ENCODE assay signal across 10 cellular contexts in genomic region chr10:132616170-132616994, GRCh38.
DNase-seq lines count a peak whose midpoint lies in the region; ATAC-seq, FAIRE-seq and TF ChIP-seq lines count a peak whose summit lies in the region.
"Had no signal": no experiment of that assay in that cellular context is flagged by ENCODE, and none has a peak within 500 bp of the region (broad histone marks: within the 10 kb centered on the region; RNA-seq: fewer than 3 reads in every experiment).

No MANE protein-coding gene starts in this region.

- in situ Hi-C loops in HepG2 (cut with HindIII; ENCODE audit: extremely low pct_ligation_motif_present, low pct_unique_long_range_greater_than_20kb) = no loop called here

- intact Hi-C loops in HepG2 (cut with micrococcal nuclease; ENCODE audit: unreplicated experiment) = no loop called here

- H3K9ac ChIP-seq in HepG2 (ENCODE audit: insufficient read depth, low read depth, low read length) = no peak overlapping the region

- no peak overlapping the region for H3K4me2 ChIP-seq in HepG2 (ENCODE audit: low read depth, low read length)

- 96% methylated on average over 26 of the region's 30 CpGs for WGBS in HepG2 (ENCODE audit: low lambda C conversion rate)

- H2AFZ ChIP-seq in HepG2 (ENCODE audit: low read length) = no peak overlapping the region

- TF ChIP-seq EP300 in HepG2 (IDR thresholded peaks at IDR 0.05; ENCODE audit: low read depth in 2 of 2, low read length in 2 of 2) (no peak), HepG2 (CRISPR knock-in tag; IDR thresholded peaks at IDR 0.05; ENCODE audit: borderline replicate concordance) (no peak)

- H3K27ac ChIP-seq in Peyer's patch (no peak overlapping the region), HepG2 (ENCODE audit: extremely low read length, insufficient read depth, low read length) (no peak overlapping the region)

- no peak for ATAC-seq in HepG2
- ATAC-seq in GM21528 (IDR thresholded peaks at IDR 0.05; ENCODE audit: low FRiP score, unreplicated experiment) = no peak

- H3K4me1 ChIP-seq in Peyer's patch = peaks cover 0 to 9% (median 0%) of the 10 kb centered on the region in 4 donors
- no peaks in the 10 kb centered on the region for H3K4me1 ChIP-seq in HepG2 (ENCODE audit: insufficient read depth, low read length)

- no peaks in the 10 kb centered on the region for H3K79me2 ChIP-seq in HepG2 (ENCODE audit: insufficient read depth, low read length)

- no peaks in the 10 kb centered on the region for H4K20me1 ChIP-seq in HepG2 (ENCODE audit: insufficient read depth, low read length)

- peaks cover 0 to 9% (median 0%) of the 10 kb centered on the region in 3 donors for H3K36me3 ChIP-seq in Peyer's patch
- no peaks in the 10 kb centered on the region for H3K36me3 ChIP-seq in HepG2 (replicated peaks in 1 of 2; ENCODE audit: control insufficient read depth in 1 of 2, insufficient read depth in 2 of 2, low read length in 2 of 2)

- TF ChIP-seq POLR2A in Peyer's patch (IDR thresholded peaks at IDR 0.05) = no peak
- TF ChIP-seq POLR2A in HepG2 (IDR thresholded peaks at IDR 0.05; ENCODE audit: insufficient read depth in 1 of 2, low read depth in 2 of 2, low read length in 2 of 2) = no peak

- FAIRE-seq in HepG2 (lab: Jason Lieb, UNC) (no peak), RCC 7860 (lab: Jason Lieb, UNC) (no peak)
- FAIRE-seq: endometrium had no signal

- H3K27me3 ChIP-seq in Peyer's patch (no peaks in the 10 kb centered on the region), HepG2 (ENCODE audit: control insufficient read depth in 1 of 2, insufficient read depth in 2 of 2, low read length in 2 of 2) (no peaks in the 10 kb centered on the region)

- H3K9me3 ChIP-seq in Peyer's patch = peaks cover 0 to 14% (median 5%) of the 10 kb centered on the region in 4 donors
- peaks cover 16% of the 10 kb centered on the region for H3K9me3 ChIP-seq in HepG2 (ENCODE audit: low read length)

- H3K4me3 ChIP-seq in Peyer's patch = no peak overlapping the region
- no peak overlapping the region for H3K4me3 ChIP-seq in HepG2 (replicated peaks in 1 of 3; ENCODE audit: insufficient read depth in 1 of 3, low read depth in 2 of 3, low read length in 3 of 3)

- DNase-seq in Peyer's patch = peak in 2 of 3 donors; percentile 34 to 50
- DNase-seq in activated T-cell treated with anti-CD3 and anti-CD28 coated beads, Interleukin-2, amount 50 U/mL, for 1 hour = peak; percentile 66
- DNase-seq in HepG2 (ENCODE audit: low spot score) = no peak
- DNase-seq in stimulated activated CD8-positive, alpha-beta memory T cell treated with anti-CD3 and anti-CD28 coated beads, Interleukin-2, amount 100 ng/mL, for 48 hours (ENCODE audit: low read depth in 2 of 2) = peak; percentile 61 to 67
- no peak for DNase-seq in RCC 7860 (ENCODE audit: low spot score)
- no peak for DNase-seq in NCI-H2107 treated with DMSO at 0.1 percent for 48 hours (lab: John Stamatoyannopoulos, UW; ENCODE audit: unreplicated experiment)
- no peak for DNase-seq in SIG-M5 (lab: John Stamatoyannopoulos, UW)
- DNase-seq: NCI-H2171 had no signal

- POLR2A ChIA-PET in HepG2 (lab: Yijun Ruan, JAX) = no interaction called here

- no peak for TF ChIP-seq RAD21 in HepG2 (CRISPR knock-in tag; IDR thresholded peaks at IDR 0.05)

- BruUV-seq in HepG2 (replicated peaks; lab: Mats Ljungman, UMichigan) = no TSS peak

- CTCF ChIA-PET in HepG2 (lab: Yijun Ruan, JAX; ENCODE audit: low intra/inter-chr PET ratio, low total read pairs) = no interaction called here

- TF ChIP-seq CTCF in Peyer's patch (IDR thresholded peaks at IDR 0.05) (no peak), HepG2 (CRISPR knock-in tag; IDR thresholded peaks at IDR 0.05) (no peak)

TF ChIP-seq in HepG2, 621 proteins besides CTCF, POLR2A, EP300 and RAD21:
- no peak for TF ChIP-seq BORCS8-MEF2B (CRISPR knock-in tag; IDR thresholded peaks at IDR 0.05)
- TF ChIP-seq ZNF780A (CRISPR knock-in tag; IDR thresholded peaks at IDR 0.05) = no peak
- TF ChIP-seq TRIM22 (IDR thresholded peaks at IDR 0.05) = 0 out of 2 replicates have a peak, but pooled peaks have one; percentile 70
- TF ChIP-seq IKZF1 (IDR thresholded peaks at IDR 0.05) = 0 out of 2 replicates have a peak, but pooled peaks have one; percentile 36
- no peak for TF ChIP-seq PRMT3 (CRISPR knock-in tag; IDR thresholded peaks at IDR 0.05; ENCODE audit: borderline replicate concordance, low read depth)
- TF ChIP-seq SP1 (IDR thresholded peaks at IDR 0.05) = 0 out of 2 replicates have a peak, but pooled peaks have one; percentile 11
- TF ChIP-seq SP1 (CRISPR knock-in tag; IDR thresholded peaks at IDR 0.05) = no peak
- TF ChIP-seq ATF7 (IDR thresholded peaks at IDR 0.05) = no peak
- TF ChIP-seq ATF7 (CRISPR knock-in tag; IDR thresholded peaks at IDR 0.05) = no peak
- TF ChIP-seq CREB1 (IDR thresholded peaks at IDR 0.05) = peak; percentile 57; the same call in 1 of the 2 replicates
- TF ChIP-seq CREB1 (CRISPR knock-in tag; IDR thresholded peaks at IDR 0.05) = no peak
- TF ChIP-seq NONO (IDR thresholded peaks at IDR 0.05) = 0 out of 2 replicates have a peak, but pooled peaks have one; percentile 64
- TF ChIP-seq NONO (CRISPR knock-in tag; conservative IDR thresholded peaks at IDR 0.05) = no peak
- TF ChIP-seq KDM5A (IDR thresholded peaks at IDR 0.05; ENCODE audit: borderline replicate concordance, low read length) = no peak
- TF ChIP-seq ZNF687 (CRISPR knock-in tag; IDR thresholded peaks at IDR 0.05) = no peak
- no peak for TF ChIP-seq POGZ (CRISPR knock-in tag; IDR thresholded peaks at IDR 0.05)
- TF ChIP-seq ELF3 (CRISPR knock-in tag; IDR thresholded peaks at IDR 0.05) = no peak
TF ChIP-seq in HepG2: peak in this region for 5.

Comparison
In these comparisons a context has a peak if more than half of its experiments do, and no peak if none do; other contexts are left out.
1. DNase-seq: peak in Peyer's patch (2 of 3), activated T-cell treated with anti-CD3 and anti-CD28 coated beads, Interleukin-2, amount 50 U/mL, for 1 hour (single experiment) and stimulated activated CD8-positive, alpha-beta memory T cell treated with anti-CD3 and anti-CD28 coated beads, Interleukin-2, amount 100 ng/mL, for 48 hours (2 of 2); none in HepG2 (single experiment), RCC 7860 (single experiment), NCI-H2107 treated with DMSO at 0.1 percent for 48 hours (single experiment) and SIG-M5 (single experiment).